In the genomic region with DNA sequence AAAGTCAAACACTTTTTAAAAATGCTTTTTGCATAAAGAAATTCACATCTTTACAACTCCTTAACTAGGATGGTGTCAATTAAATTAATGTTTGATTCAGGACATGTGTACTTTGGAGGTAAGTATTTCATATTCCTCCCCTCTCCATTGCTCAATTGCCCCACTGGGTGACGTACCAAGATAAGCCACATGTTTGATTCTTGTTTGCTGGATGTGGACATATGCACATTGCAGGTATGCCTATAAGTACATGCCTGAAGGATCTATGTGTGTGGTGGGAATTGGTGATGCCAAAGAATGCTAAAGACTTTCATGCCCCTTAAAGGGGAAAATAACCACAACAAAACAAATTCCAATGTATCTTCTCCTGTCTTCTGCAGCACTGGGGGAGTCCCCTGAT, we compare ENCODE assay signal across 10 cellular contexts. TPM values are rescaled to one million over a fixed set of nuclear protein-coding genes. Genes with fewer than 3 reads are reported as not detected.
DNase-seq lines count a peak whose midpoint lies in the region; ATAC-seq and TF ChIP-seq lines count a peak whose summit lies in the region.
"Had no signal": no experiment of that assay in that cellular context is flagged by ENCODE, and none has a peak within 500 bp of the region (broad histone marks: within the 10 kb centered on the region; RNA-seq: fewer than 3 reads in every experiment).

No MANE protein-coding gene starts in this region.

- peaks cover 75% of the 10 kb centered on the region for H3K4me1 Mint-ChIP-seq in activated T-cell treated with anti-CD3 and anti-CD28 coated beads, Interleukin-2, amount 50 U/mL, for 4 hours (ENCODE audit: low read depth)
- H3K4me1 Mint-ChIP-seq in T-cell, result peaks cover 80 to 98% (median 85%) of the 10 kb centered on the region in 3 donors

- H3K36me3 ChIP-seq in esophagus squamous epithelium, result peaks cover 0 to 24% (median 0%) of the 10 kb centered on the region in 3 donors
- no peaks in the 10 kb centered on the region for H3K36me3 ChIP-seq in suprapubic skin
- H3K36me3 ChIP-seq: pancreas had no signal

- CTCF ChIA-PET in T-cell (lab: Charles Lee), result interaction anchor here (0.6 to 1.6 kb wide), 5 partner anchors 19 to 67 kb away, joined by 3 to 6 read pairs (median 4); no protein-coding TSS in a partner anchor

- H3K4me3 Mint-ChIP-seq in activated T-cell treated with anti-CD3 and anti-CD28 coated beads, Interleukin-2, amount 50 U/mL, for 4 hours, result peak overlapping the region; percentile 97
- H3K4me3 Mint-ChIP-seq in T-cell, result peak overlapping the region; percentile 91 to 98 (median 98)

- peak overlapping the region; percentile 92 to 98 for H3K27ac Mint-ChIP-seq in T-cell

- POLR2A ChIA-PET in T-cell (lab: Charles Lee), result interaction anchor here (0.6 to 8.1 kb wide), 17 partner anchors 10 to 144 kb away, joined by 3 to 165 read pairs (median 4); no protein-coding TSS in a partner anchor

- DNase-seq in activated T-cell treated with anti-CD3 and anti-CD28 coated beads, Interleukin-2, amount 50 U/mL, for 4 hours, result no peak
- DNase-seq in activated T-cell treated with anti-CD3 and anti-CD28 coated beads for 4 hours (no peak), T-cell (no peak), esophagus squamous epithelium (lab: John Stamatoyannopoulos, UW) (no peak), suprapubic skin (ENCODE audit: low spot score in 2 of 2) (no peak), NCI-H187 (lab: John Stamatoyannopoulos, UW) (no peak), GDM1 (lab: John Stamatoyannopoulos, UW) (no peak), putamen (ENCODE audit: low spot score) (no peak)
- DNase-seq: NCI-H2029 had no signal

- H3K4me1 ChIP-seq in esophagus squamous epithelium (peaks cover 53 to 100% (median 56%) of the 10 kb centered on the region in 3 donors), suprapubic skin (peaks cover 89% of the 10 kb centered on the region)

- H3K27me3 Mint-ChIP-seq in activated T-cell treated with anti-CD3 and anti-CD28 coated beads, Interleukin-2, amount 50 U/mL, for 4 hours (ENCODE audit: low read depth), result no peaks in the 10 kb centered on the region
- no peaks in the 10 kb centered on the region for H3K27me3 Mint-ChIP-seq in T-cell

- intact Hi-C loops in esophagus squamous epithelium (cut with DNase I), result loop anchor here (10.0 kb wide), 1 partner anchor 60 kb away; no protein-coding TSS in a partner anchor

- H3K4me3 ChIP-seq in esophagus squamous epithelium, result peak overlapping the region in 1 of 4 donors; percentile 81
- H3K4me3 ChIP-seq in suprapubic skin, result peak overlapping the region; percentile 93

- H3K27me3 ChIP-seq in esophagus squamous epithelium (no peaks in the 10 kb centered on the region), suprapubic skin (no peaks in the 10 kb centered on the region)
- H3K27me3 ChIP-seq: pancreas had no signal

- ATAC-seq in activated T-cell treated with anti-CD3 and anti-CD28 coated beads, Interleukin-2, amount 50 U/mL, for 4 hours, result no peak
- ATAC-seq in T-cell (replicated peaks in 1 of 4), result no peak

- peak overlapping the region; percentile 90 to 99 (median 95) for H3K27ac ChIP-seq in esophagus squamous epithelium
- peak overlapping the region; percentile 99 for H3K27ac ChIP-seq in suprapubic skin

- H3K36me3 Mint-ChIP-seq in activated T-cell treated with anti-CD3 and anti-CD28 coated beads, Interleukin-2, amount 50 U/mL, for 4 hours (ENCODE audit: insufficient read depth), result peaks cover 74% of the 10 kb centered on the region
- peaks cover 79% of the 10 kb centered on the region for H3K36me3 Mint-ChIP-seq in T-cell

- TF ChIP-seq POLR2A in esophagus squamous epithelium (IDR thresholded peaks at IDR 0.05) (no peak), suprapubic skin (IDR thresholded peaks at IDR 0.05) (no peak)

- H3K9me3 ChIP-seq in esophagus squamous epithelium (no peaks in the 10 kb centered on the region), suprapubic skin (no peaks in the 10 kb centered on the region)
- H3K9me3 ChIP-seq: pancreas had no signal

- TF ChIP-seq CTCF in esophagus squamous epithelium (IDR thresholded peaks at IDR 0.05), result no peak
- TF ChIP-seq CTCF in suprapubic skin (IDR thresholded peaks at IDR 0.05), result no peak

- 20 to 32% methylated on average over 1 of the region's 1 CpG for WGBS in esophagus squamous epithelium, 2 donors
- WGBS in suprapubic skin, result 21% methylated on average over 1 of the region's 1 CpG

- no peak for TF ChIP-seq EP300 in suprapubic skin (IDR thresholded peaks at IDR 0.05)

- H3K9me3 Mint-ChIP-seq in activated T-cell treated with anti-CD3 and anti-CD28 coated beads, Interleukin-2, amount 50 U/mL, for 4 hours, result no peaks in the 10 kb centered on the region
- H3K9me3 Mint-ChIP-seq in T-cell, result no peaks in the 10 kb centered on the region

RNA-seq across cellular contexts. Expression of gene CD44, which starts 5.8 kb away (rescaled TPM):
- total RNA-seq in activated T-cell treated with anti-CD3 and anti-CD28 coated beads, Interleukin-2, amount 50 U/mL, for 4 hours, result 100 to 1,000 TPM; 468 to 781 (median 646) TPM
- 1,000 to 10,000 TPM in 1 of 5 donors, 100 to 1,000 TPM in 4; 732 to 1,108 (median 781) TPM for total RNA-seq in T-cell
- total RNA-seq in esophagus squamous epithelium, result 100 to 1,000 TPM; 418 to 565 (median 463) TPM
- total RNA-seq in suprapubic skin, result 1,000 to 10,000 TPM; 1,361 to 2,207 (median 1,502) TPM
